12 cellular contexts compared by ENCODE assay signal in the genomic region with DNA sequence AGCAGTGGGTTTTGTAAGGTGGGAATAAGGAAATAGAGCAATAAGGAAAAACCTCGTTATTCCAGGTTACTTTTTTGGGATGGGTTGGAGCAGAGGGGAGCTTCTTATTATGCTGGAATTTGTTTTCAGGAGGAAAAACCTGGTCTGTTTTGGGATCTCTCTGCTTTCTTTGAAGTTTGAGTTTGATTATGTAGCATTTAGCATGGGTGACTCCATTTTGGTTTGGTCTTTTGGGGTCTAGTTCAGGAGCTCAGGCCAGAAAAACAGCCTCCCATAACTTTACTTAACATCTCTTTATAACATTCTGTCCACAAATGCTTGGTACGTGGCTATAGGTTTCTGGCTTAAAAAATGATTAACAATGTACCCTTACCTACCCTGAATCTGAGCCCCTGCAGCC. TPM values are rescaled to one million over a fixed set of nuclear protein-coding genes. Genes with fewer than 3 reads are reported as not detected.
"Had no signal": no experiment of that assay in that cellular context is flagged by ENCODE, and none has a peak within 500 bp of the region (broad histone marks: within the 10 kb centered on the region; RNA-seq: fewer than 3 reads in every experiment).

No MANE protein-coding gene starts in this region.

- H3K27ac Mint-ChIP-seq: GM23338, H9, HFFc6 had no signal

- H3K4me2 ChIP-seq: GM23338 had no signal

- H2AFZ ChIP-seq: GM23248, GM23338 had no signal

- H3K9ac ChIP-seq: GM23248 had no signal

- H3K4me3 ChIP-seq: GM23248, GM23338, HAP-1 had no signal

- H3K9me3 Mint-ChIP-seq: GM23338, H9, HFFc6 had no signal

- FAIRE-seq: H1, H54 had no signal

- H3K27ac ChIP-seq: GM23248 had no signal

- ATAC-seq: GM23338, HCT116 had no signal

- DNase-seq: GM23248, GOT3, H9, HCEC 1CT, HFFc6 had no signal

- H3K4me3 Mint-ChIP-seq: GM23338, H9, HFFc6 had no signal

- H3K36me3 ChIP-seq: HAP-1 had no signal

- H3K9me3 ChIP-seq: HAP-1 had no signal

RNA-seq across cellular contexts. Expression of gene ZG16, which starts 8.5 kb away (rescaled TPM):
- total RNA-seq: GM23248, GM23338, H1, H4, H7, H9, HFFc6 had no signal
- polyA plus RNA-seq: GM23248, GM23338, H1 had no signal

RNA-seq across cellular contexts. Expression of gene C16orf54, which starts 23.7 kb away (rescaled TPM):
- total RNA-seq: GM23248, GM23338, H1, H7, H9, HFFc6 had no signal
- polyA plus RNA-seq: GM23248, H1 had no signal
